1 cellular context compared by ENCODE assay signal in the genomic region with DNA sequence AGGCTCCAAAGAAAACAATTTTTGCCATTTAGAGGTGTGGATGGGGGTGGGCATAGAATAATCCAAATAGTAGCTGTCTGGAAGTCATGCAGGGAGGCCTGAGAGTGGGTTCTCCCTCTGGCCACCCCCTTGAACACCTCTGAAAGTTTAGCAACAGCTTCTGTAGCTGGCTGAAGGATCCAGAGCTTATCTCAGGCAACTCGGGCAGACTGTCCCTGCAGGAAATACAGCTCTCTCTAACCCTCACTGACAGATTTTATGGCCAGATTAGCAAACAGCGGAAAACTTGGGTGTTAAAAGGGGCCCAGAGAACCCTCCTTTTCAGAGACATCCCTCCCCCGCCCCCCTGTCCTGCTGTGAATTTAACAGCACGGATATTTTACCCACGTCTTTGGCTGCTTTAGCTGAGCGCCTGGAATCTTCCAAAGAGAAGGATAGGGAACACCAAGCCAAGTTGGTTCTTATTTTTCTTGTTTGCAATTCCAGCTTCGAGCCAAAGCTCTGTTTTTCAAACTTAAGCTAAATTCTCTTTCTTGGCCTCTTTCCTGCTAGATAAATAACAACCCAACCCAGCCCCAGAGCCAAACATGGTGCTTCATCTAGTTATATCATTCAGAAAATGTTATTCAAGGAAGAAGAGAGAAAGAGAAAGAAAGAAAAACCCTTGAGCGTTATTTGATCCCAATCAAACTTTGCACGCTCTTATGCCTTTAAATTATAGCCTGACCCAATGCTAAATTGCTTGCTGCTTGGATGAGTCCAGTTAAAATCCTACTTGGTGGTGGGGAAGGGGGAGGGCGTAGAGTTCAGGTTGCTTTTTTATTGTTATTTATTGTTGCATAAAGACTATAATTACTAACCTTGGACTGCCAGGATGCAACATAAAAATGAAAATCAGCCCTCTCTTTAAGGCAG.
TF ChIP-seq lines count a peak whose summit lies in the region.

No MANE protein-coding gene starts in this region.

TF ChIP-seq in WTC11, 78 proteins besides CTCF, POLR2A, EP300 and RAD21 (continued from another document):
- TF ChIP-seq, protein P1, sequence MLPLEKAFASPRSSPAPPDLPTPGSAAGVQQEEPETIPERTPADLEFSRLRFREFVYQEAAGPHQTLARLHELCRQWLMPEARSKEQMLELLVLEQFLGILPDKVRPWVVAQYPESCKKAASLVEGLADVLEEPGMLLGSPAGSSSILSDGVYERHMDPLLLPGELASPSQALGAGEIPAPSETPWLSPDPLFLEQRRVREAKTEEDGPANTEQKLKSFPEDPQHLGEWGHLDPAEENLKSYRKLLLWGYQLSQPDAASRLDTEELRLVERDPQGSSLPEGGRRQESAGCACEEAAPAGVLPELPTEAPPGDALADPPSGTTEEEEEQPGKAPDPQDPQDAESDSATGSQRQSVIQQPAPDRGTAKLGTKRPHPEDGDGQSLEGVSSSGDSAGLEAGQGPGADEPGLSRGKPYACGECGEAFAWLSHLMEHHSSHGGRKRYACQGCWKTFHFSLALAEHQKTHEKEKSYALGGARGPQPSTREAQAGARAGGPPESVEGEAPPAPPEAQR (CRISPR knock-in tag; IDR thresholded peaks at IDR 0.05): no peak
- TF ChIP-seq, protein P2, sequence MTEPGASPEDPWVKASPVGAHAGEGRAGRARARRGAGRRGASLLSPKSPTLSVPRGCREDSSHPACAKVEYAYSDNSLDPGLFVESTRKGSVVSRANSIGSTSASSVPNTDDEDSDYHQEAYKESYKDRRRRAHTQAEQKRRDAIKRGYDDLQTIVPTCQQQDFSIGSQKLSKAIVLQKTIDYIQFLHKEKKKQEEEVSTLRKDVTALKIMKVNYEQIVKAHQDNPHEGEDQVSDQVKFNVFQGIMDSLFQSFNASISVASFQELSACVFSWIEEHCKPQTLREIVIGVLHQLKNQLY (CRISPR knock-in tag; IDR thresholded peaks at IDR 0.05): no peak
- TF ChIP-seq ZBTB21 (CRISPR knock-in tag; IDR thresholded peaks at IDR 0.05; ENCODE audit: borderline replicate concordance) (no peak), SOX15 (CRISPR knock-in tag; IDR thresholded peaks at IDR 0.05) (no peak), MYBL2 (CRISPR knock-in tag; IDR thresholded peaks at IDR 0.05) (no peak), CREM (CRISPR knock-in tag; IDR thresholded peaks at IDR 0.05) (no peak), GTF2I (CRISPR knock-in tag; conservative IDR thresholded peaks at IDR 0.05) (no peak), ELF4 (CRISPR knock-in tag; IDR thresholded peaks at IDR 0.05; ENCODE audit: low read depth) (no peak), KAT7 (CRISPR knock-in tag; IDR thresholded peaks at IDR 0.05; ENCODE audit: borderline replicate concordance) (no peak)
- TF ChIP-seq, protein P3, sequence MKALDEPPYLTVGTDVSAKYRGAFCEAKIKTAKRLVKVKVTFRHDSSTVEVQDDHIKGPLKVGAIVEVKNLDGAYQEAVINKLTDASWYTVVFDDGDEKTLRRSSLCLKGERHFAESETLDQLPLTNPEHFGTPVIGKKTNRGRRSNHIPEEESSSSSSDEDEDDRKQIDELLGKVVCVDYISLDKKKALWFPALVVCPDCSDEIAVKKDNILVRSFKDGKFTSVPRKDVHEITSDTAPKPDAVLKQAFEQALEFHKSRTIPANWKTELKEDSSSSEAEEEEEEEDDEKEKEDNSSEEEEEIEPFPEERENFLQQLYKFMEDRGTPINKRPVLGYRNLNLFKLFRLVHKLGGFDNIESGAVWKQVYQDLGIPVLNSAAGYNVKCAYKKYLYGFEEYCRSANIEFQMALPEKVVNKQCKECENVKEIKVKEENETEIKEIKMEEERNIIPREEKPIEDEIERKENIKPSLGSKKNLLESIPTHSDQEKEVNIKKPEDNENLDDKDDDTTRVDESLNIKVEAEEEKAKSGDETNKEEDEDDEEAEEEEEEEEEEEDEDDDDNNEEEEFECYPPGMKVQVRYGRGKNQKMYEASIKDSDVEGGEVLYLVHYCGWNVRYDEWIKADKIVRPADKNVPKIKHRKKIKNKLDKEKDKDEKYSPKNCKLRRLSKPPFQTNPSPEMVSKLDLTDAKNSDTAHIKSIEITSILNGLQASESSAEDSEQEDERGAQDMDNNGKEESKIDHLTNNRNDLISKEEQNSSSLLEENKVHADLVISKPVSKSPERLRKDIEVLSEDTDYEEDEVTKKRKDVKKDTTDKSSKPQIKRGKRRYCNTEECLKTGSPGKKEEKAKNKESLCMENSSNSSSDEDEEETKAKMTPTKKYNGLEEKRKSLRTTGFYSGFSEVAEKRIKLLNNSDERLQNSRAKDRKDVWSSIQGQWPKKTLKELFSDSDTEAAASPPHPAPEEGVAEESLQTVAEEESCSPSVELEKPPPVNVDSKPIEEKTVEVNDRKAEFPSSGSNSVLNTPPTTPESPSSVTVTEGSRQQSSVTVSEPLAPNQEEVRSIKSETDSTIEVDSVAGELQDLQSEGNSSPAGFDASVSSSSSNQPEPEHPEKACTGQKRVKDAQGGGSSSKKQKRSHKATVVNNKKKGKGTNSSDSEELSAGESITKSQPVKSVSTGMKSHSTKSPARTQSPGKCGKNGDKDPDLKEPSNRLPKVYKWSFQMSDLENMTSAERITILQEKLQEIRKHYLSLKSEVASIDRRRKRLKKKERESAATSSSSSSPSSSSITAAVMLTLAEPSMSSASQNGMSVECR (CRISPR knock-in tag; IDR thresholded peaks at IDR 0.05; ENCODE audit: borderline replicate concordance): no peak
- TF ChIP-seq, protein P4, sequence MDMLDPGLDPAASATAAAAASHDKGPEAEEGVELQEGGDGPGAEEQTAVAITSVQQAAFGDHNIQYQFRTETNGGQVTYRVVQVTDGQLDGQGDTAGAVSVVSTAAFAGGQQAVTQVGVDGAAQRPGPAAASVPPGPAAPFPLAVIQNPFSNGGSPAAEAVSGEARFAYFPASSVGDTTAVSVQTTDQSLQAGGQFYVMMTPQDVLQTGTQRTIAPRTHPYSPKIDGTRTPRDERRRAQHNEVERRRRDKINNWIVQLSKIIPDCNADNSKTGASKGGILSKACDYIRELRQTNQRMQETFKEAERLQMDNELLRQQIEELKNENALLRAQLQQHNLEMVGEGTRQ (CRISPR knock-in tag; IDR thresholded peaks at IDR 0.05): no peak
